In genomic region chr2:171894612-171894947, GRCh38 we compare ENCODE assay signal across 8 cellular contexts. TPM values are rescaled to one million over a fixed set of nuclear protein-coding genes. Genes with fewer than 3 reads are reported as not detected.
A peak's percentile ranks its signal among the peaks of the same experiment; 100 is the strongest.
DNase-seq lines count a peak whose midpoint lies in the region; ATAC-seq, FAIRE-seq and TF ChIP-seq lines count a peak whose summit lies in the region.

No MANE protein-coding gene starts in this region.

- no peak for TF ChIP-seq RAD21 in A549 (conservative IDR thresholded peaks at IDR 0.05 in 1 of 2, IDR thresholded peaks at IDR 0.05 in 1 of 2)

- ATAC-seq in A549 (no peak), HG03457 (IDR thresholded peaks at IDR 0.05; ENCODE audit: unreplicated experiment) (no peak), HG03135 (IDR thresholded peaks at IDR 0.05; ENCODE audit: unreplicated experiment) (no peak)

- TF ChIP-seq EP300 in A549 (IDR thresholded peaks at IDR 0.05) = no peak

- WGBS in A549 (ENCODE audit: missing lambda C conversion rate) = 36% methylated on average over 10 of the region's 10 CpGs

- peaks cover 13% of the 10 kb centered on the region; the same call in 2 of the 3 replicates for H3K4me1 ChIP-seq in A549
- H3K4me1 ChIP-seq in HUES48 (ENCODE audit: control insufficient read depth, insufficient read depth, low read length) = peaks cover 10% of the 10 kb centered on the region
- peaks cover 9 to 10% of the 10 kb centered on the region in 2 donors for H3K4me1 ChIP-seq in mucosa of rectum (ENCODE audit: control insufficient read depth in 2 of 2, insufficient read depth in 2 of 2, low read length in 2 of 2)

- CTCF ChIA-PET in A549 (lab: Yijun Ruan, JAX) = interaction anchor here (1.3 kb wide), 1 partner anchor 208 kb away, joined by 3 read pairs; the partner anchor contains the start of gene DLX2

- no peak for FAIRE-seq in A549 (lab: Jason Lieb, UNC)

- H3K4me3 ChIP-seq in A549 (peak overlapping the region; percentile 92), HUES48 (ENCODE audit: low read depth, low read length) (peak overlapping the region; percentile 82), mucosa of rectum (ENCODE audit: low read length in 2 of 2) (peak overlapping the region; percentile 94 to 99)

- TF ChIP-seq POLR2A in A549 (IDR thresholded peaks at IDR 0.05; ENCODE audit: low read length) = no peak

- POLR2A ChIA-PET in A549 (lab: Yijun Ruan, JAX) = interaction anchor here (1.2 to 2.0 kb wide), 3 partner anchors 27 to 208 kb away, joined by 9 to 11 read pairs (median 9); partner anchors contain the start of genes DLX1, DLX2 and HAT1

- H3K36me3 ChIP-seq in HUES48 (ENCODE audit: control insufficient read depth, insufficient read depth, low read length) = peaks cover 5% of the 10 kb centered on the region; the same call in 1 of the 2 replicates
- peaks cover 0 to 4% of the 10 kb centered on the region in 2 donors for H3K36me3 ChIP-seq in mucosa of rectum (ENCODE audit: control insufficient read depth in 2 of 2, insufficient read depth in 2 of 2, low read length in 2 of 2)

- peak overlapping the region; percentile 92 to 96 for H3K27ac ChIP-seq in A549
- peak overlapping the region; percentile 85 for H3K27ac ChIP-seq in HUES48 (ENCODE audit: low read depth, low read length)
- peak overlapping the region; percentile 9 for H3K27ac ChIP-seq in caudate nucleus (ENCODE audit: low read depth, low read length)
- peak overlapping the region; percentile 68 to 73 for H3K27ac ChIP-seq in mucosa of rectum (ENCODE audit: low read depth in 2 of 2, low read length in 2 of 2)

- H3K4me2 ChIP-seq in A549 = peak overlapping the region; percentile 87

- H3K9ac ChIP-seq in HUES48 (ENCODE audit: low read depth, low read length) = peak overlapping the region; percentile 83; the same call in 1 of the 2 replicates
- H3K9ac ChIP-seq in mucosa of rectum (ENCODE audit: low read depth in 1 of 2, low read length in 2 of 2) = peak overlapping the region; percentile 82 to 84

- DNase-seq in A549 (ENCODE audit: low read depth in 1 of 2, low spot score in 1 of 2) (peak in 1 of 2 experiments; percentile 4), caudate nucleus (lab: John Stamatoyannopoulos, UW) (no peak), NCI-H1930 (lab: John Stamatoyannopoulos, UW) (no peak), DMS114 treated with DMSO at 0.1 percent for 48 hours (lab: John Stamatoyannopoulos, UW; ENCODE audit: unreplicated experiment) (no peak)

- no peaks in the 10 kb centered on the region for H3K9me3 ChIP-seq in A549
- peaks cover 8% of the 10 kb centered on the region for H3K9me3 ChIP-seq in HUES48 (ENCODE audit: control insufficient read depth, insufficient read depth, low read length)
- no peaks in the 10 kb centered on the region for H3K9me3 ChIP-seq in mucosa of rectum (ENCODE audit: control insufficient read depth in 2 of 2, low read length in 2 of 2)

- H3K27me3 ChIP-seq in HUES48 (ENCODE audit: control insufficient read depth, insufficient read depth, low read length) (no peaks in the 10 kb centered on the region), mucosa of rectum (ENCODE audit: control insufficient read depth in 2 of 2, insufficient read depth in 2 of 2, low read length in 2 of 2) (no peaks in the 10 kb centered on the region)

- TF ChIP-seq CTCF in A549 (IDR thresholded peaks at IDR 0.05) = no peak

TF ChIP-seq in A549, 52 proteins besides CTCF, POLR2A, EP300 and RAD21:
- TF ChIP-seq KDM1A (IDR thresholded peaks at IDR 0.05; ENCODE audit: low read depth) = no peak
- TF ChIP-seq, protein P1, sequence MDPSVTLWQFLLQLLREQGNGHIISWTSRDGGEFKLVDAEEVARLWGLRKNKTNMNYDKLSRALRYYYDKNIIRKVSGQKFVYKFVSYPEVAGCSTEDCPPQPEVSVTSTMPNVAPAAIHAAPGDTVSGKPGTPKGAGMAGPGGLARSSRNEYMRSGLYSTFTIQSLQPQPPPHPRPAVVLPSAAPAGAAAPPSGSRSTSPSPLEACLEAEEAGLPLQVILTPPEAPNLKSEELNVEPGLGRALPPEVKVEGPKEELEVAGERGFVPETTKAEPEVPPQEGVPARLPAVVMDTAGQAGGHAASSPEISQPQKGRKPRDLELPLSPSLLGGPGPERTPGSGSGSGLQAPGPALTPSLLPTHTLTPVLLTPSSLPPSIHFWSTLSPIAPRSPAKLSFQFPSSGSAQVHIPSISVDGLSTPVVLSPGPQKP (IDR thresholded peaks at IDR 0.05; ENCODE audit: low read depth, low read length) = no peak
- no peak for TF ChIP-seq BHLHE40 (IDR thresholded peaks at IDR 0.05; ENCODE audit: low read depth, low read length)
- no peak for TF ChIP-seq FOSL2 (IDR thresholded peaks at IDR 0.05)
- no peak for TF ChIP-seq FOSL2 (CRISPR knock-in tag; IDR thresholded peaks at IDR 0.05)
- TF ChIP-seq CBX2 (IDR thresholded peaks at IDR 0.05; ENCODE audit: borderline replicate concordance, low read depth) = no peak
- no peak for TF ChIP-seq ATOH8 (CRISPR knock-in tag; IDR thresholded peaks at IDR 0.05; ENCODE audit: low read depth)
- TF ChIP-seq RNF2 (IDR thresholded peaks at IDR 0.05; ENCODE audit: borderline replicate concordance, low read depth) = no peak
- no peak for TF ChIP-seq HOXA7 (CRISPR knock-in tag; IDR thresholded peaks at IDR 0.05)
- TF ChIP-seq FOSB (CRISPR knock-in tag; IDR thresholded peaks at IDR 0.05) = no peak
- no peak for TF ChIP-seq CHD2 (IDR thresholded peaks at IDR 0.05; ENCODE audit: low read length, partially characterized antibody)
- TF ChIP-seq RFX5 (IDR thresholded peaks at IDR 0.05) = no peak
- TF ChIP-seq RCOR1 (IDR thresholded peaks at IDR 0.05; ENCODE audit: low read depth, low read length) = no peak
- TF ChIP-seq FOXS1 (CRISPR knock-in tag; IDR thresholded peaks at IDR 0.05) = no peak
- no peak for TF ChIP-seq ZC3H11A (IDR thresholded peaks at IDR 0.05)

RNA-seq across cellular contexts. Expression of gene SLC25A12, which starts 0.5 kb away (rescaled TPM):
- 26.8 and 27.5 TPM in 2 replicates for polyA plus RNA-seq in A549 (2011; rRNA removed)
- 11.6 and 14.0 TPM in 2 replicates for polyA plus RNA-seq in A549 (2012; cell fraction: cytosol; rRNA removed)
- polyA plus RNA-seq in A549 (2012; cell fraction: nucleus; rRNA removed) = 13.2 and 21.1 TPM in 2 replicates
- polyA plus RNA-seq in A549 (2017; fragmentation: RNase III; extraction: RNeasy Plus Mini Kit Qiagen cat#74134 plus additional on column Dnase treatment) = 12.5 to 13.8 TPM (median 12.9 TPM) in 3 replicates
- 15.9 and 19.6 TPM in 2 replicates for polyA minus RNA-seq in A549 (2011; rRNA and poly(A)+ RNA removed)

RNA-seq across cellular contexts. Expression of gene HAT1, which starts 27.7 kb away (rescaled TPM):
- polyA plus RNA-seq in A549 (2011; rRNA removed) (99.1 and 139 TPM in 2 replicates), A549 (2017; fragmentation: RNase III; extraction: RNeasy Plus Mini Kit Qiagen cat#74134 plus additional on column Dnase treatment) (93.6 to 95.4 TPM (median 94.3 TPM) in 3 replicates)
- polyA plus RNA-seq in A549 (2012; cell fraction: cytosol; rRNA removed) = 40.9 and 47.8 TPM in 2 replicates
- 15.5 and 23.3 TPM in 2 replicates for polyA plus RNA-seq in A549 (2012; cell fraction: nucleus; rRNA removed)
- polyA minus RNA-seq in A549 (2011; rRNA and poly(A)+ RNA removed) = 20.3 and 26.2 TPM in 2 replicates

Comparison
In these comparisons a context has a peak if more than half of its experiments do, and no peak if none do; other contexts are left out.
1. H3K27ac ChIP-seq: peak in every context shown above with its lines; median percentile 94 in A549; 85 in HUES48; 70 in mucosa of rectum; 9 in caudate nucleus.